ENCODE assay signal across 20 cellular contexts in genomic region chr4:183532823-183533222, GRCh38. TPM values are rescaled to one million over a fixed set of nuclear protein-coding genes. Genes with fewer than 3 reads are reported as not detected.
DNase-seq lines count a peak whose midpoint lies in the region; ATAC-seq and TF ChIP-seq lines count a peak whose summit lies in the region.
"Had no signal": no experiment of that assay in that cellular context is flagged by ENCODE, and none has a peak within 500 bp of the region (broad histone marks: within the 10 kb centered on the region; RNA-seq: fewer than 3 reads in every experiment).

No MANE protein-coding gene starts in this region.

- H3K27me3 Mint-ChIP-seq in activated CD4-positive, alpha-beta T cell treated with anti-CD3 and anti-CD28 coated beads, Interleukin-2, amount 10 ng/mL, durations not matched to agents 24 days and 14 days: peaks cover 23% of the 10 kb centered on the region

- H3K27ac ChIP-seq in fibroblast of lung (ENCODE audit: insufficient read depth, low read length): no peak overlapping the region
- H3K27ac ChIP-seq: BLaER1, epithelial cell of prostate, HL-60, KMS-11, pancreas, tibial artery had no signal

- no peak overlapping the region for H2AFZ ChIP-seq in fibroblast of lung (ENCODE audit: low read length)

- intact Hi-C loops in activated CD4-positive, alpha-beta T cell treated with anti-CD3 and anti-CD28 coated beads, Interleukin-2, amount 10 ng/mL, durations not matched to agents 24 days and 14 days (cut with micrococcal nuclease): no loop called here
- intact Hi-C loops in lower leg skin (cut with DNase I; ENCODE audit: low total_unique reads): no loop called here

- H3K4me1 Mint-ChIP-seq in activated CD4-positive, alpha-beta T cell treated with anti-CD3 and anti-CD28 coated beads, Interleukin-2, amount 10 ng/mL, durations not matched to agents 24 days and 14 days: no peaks in the 10 kb centered on the region
- H3K4me1 Mint-ChIP-seq: activated CD8-positive, alpha-beta memory T cell treated with anti-CD3 and anti-CD28 coated beads, Interleukin-2, amount 10 ng/mL, durations not matched to agents 7 days and 5 days had no signal

- no peaks in the 10 kb centered on the region for H3K9me3 ChIP-seq in fibroblast of lung (ENCODE audit: control insufficient read depth, insufficient read depth, low read depth, low read length)
- H3K9me3 ChIP-seq: BLaER1, mucosa of descending colon, pancreas, tibial artery had no signal

- ATAC-seq in GM18519 (IDR thresholded peaks at IDR 0.05; ENCODE audit: low FRiP score, unreplicated experiment): no peak
- ATAC-seq: activated CD8-positive, alpha-beta memory T cell treated with anti-CD3 and anti-CD28 coated beads, Interleukin-2, amount 10 ng/mL, durations not matched to agents 7 days and 5 days; mucosa of descending colon; pancreas had no signal

- no peaks in the 10 kb centered on the region for H3K36me3 Mint-ChIP-seq in activated CD4-positive, alpha-beta T cell treated with anti-CD3 and anti-CD28 coated beads, Interleukin-2, amount 10 ng/mL, durations not matched to agents 24 days and 14 days (ENCODE audit: low read depth)
- H3K36me3 Mint-ChIP-seq: activated CD8-positive, alpha-beta memory T cell treated with anti-CD3 and anti-CD28 coated beads, Interleukin-2, amount 10 ng/mL, durations not matched to agents 7 days and 5 days had no signal

- no peak for TF ChIP-seq POLR2A in lower leg skin (IDR thresholded peaks at IDR 0.05)

- H3K4me3 ChIP-seq in fibroblast of lung (replicated peaks in 1 of 4; ENCODE audit: control extremely low read depth in 1 of 4, insufficient read depth in 1 of 4, low read depth in 3 of 4, low read length in 4 of 4) (no peak overlapping the region), lower leg skin (ENCODE audit: low read depth, poor library complexity, severe bottlenecking) (no peak overlapping the region)
- H3K4me3 ChIP-seq: BLaER1, mucosa of descending colon, pancreas, tibial artery had no signal

- H3K9me3 Mint-ChIP-seq in activated CD4-positive, alpha-beta T cell treated with anti-CD3 and anti-CD28 coated beads, Interleukin-2, amount 10 ng/mL, durations not matched to agents 24 days and 14 days: no peaks in the 10 kb centered on the region

- H3K27me3 ChIP-seq in fibroblast of lung (ENCODE audit: control insufficient read depth, insufficient read depth, low read length): no peaks in the 10 kb centered on the region
- H3K27me3 ChIP-seq: BLaER1, pancreas had no signal

- H3K4me1 ChIP-seq in fibroblast of lung (ENCODE audit: control insufficient read depth, extremely low read depth, insufficient read depth, low read length): no peaks in the 10 kb centered on the region
- H3K4me1 ChIP-seq: BLaER1, pancreas, tibial artery had no signal

- TF ChIP-seq CTCF in fibroblast of lung (conservative IDR thresholded peaks at IDR 0.05 in 1 of 2, IDR thresholded peaks at IDR 0.05 in 1 of 2; ENCODE audit: low read depth in 1 of 2, low read length in 2 of 2) (no peak), lower leg skin (IDR thresholded peaks at IDR 0.05) (no peak)

- no peak overlapping the region for H3K9ac ChIP-seq in fibroblast of lung (ENCODE audit: insufficient read depth, low read length)
- H3K9ac ChIP-seq: BLaER1, KMS-11 had no signal

- H3K4me2 ChIP-seq in fibroblast of lung (ENCODE audit: extremely low read depth, insufficient read depth, low read length): no peak overlapping the region
- H3K4me2 ChIP-seq: BLaER1, KMS-11 had no signal

- no peak overlapping the region for H3K4me3 Mint-ChIP-seq in activated CD4-positive, alpha-beta T cell treated with anti-CD3 and anti-CD28 coated beads, Interleukin-2, amount 10 ng/mL, durations not matched to agents 24 days and 14 days
- H3K4me3 Mint-ChIP-seq: activated CD8-positive, alpha-beta memory T cell treated with anti-CD3 and anti-CD28 coated beads, Interleukin-2, amount 10 ng/mL, durations not matched to agents 7 days and 5 days had no signal

- H3K36me3 ChIP-seq in fibroblast of lung (ENCODE audit: control insufficient read depth, insufficient read depth, low read length): no peaks in the 10 kb centered on the region
- H3K36me3 ChIP-seq: BLaER1, pancreas, tibial artery had no signal

- no peak overlapping the region for H3K27ac Mint-ChIP-seq in activated CD4-positive, alpha-beta T cell treated with anti-CD3 and anti-CD28 coated beads, Interleukin-2, amount 10 ng/mL, durations not matched to agents 24 days and 14 days
- H3K27ac Mint-ChIP-seq: activated CD8-positive, alpha-beta memory T cell treated with anti-CD3 and anti-CD28 coated beads, Interleukin-2, amount 10 ng/mL, durations not matched to agents 7 days and 5 days had no signal

- H3K79me2 ChIP-seq in fibroblast of lung (ENCODE audit: control insufficient read depth, insufficient read depth, low read length): no peaks in the 10 kb centered on the region

- peak; percentile 9 for DNase-seq in GM04504 (ENCODE audit: low read depth)
- DNase-seq in RPMI7951 (ENCODE audit: low read depth): peak; percentile 7
- peak; percentile 56 to 86 for DNase-seq in fibroblast of lung (ENCODE audit: low read depth in 2 of 2)
- DNase-seq in renal cortical epithelial cell (ENCODE audit: low read depth): peak; percentile 92
- no peak for DNase-seq in activated CD4-positive, alpha-beta T cell treated with anti-CD3 and anti-CD28 coated beads, Interleukin-2, amount 10 ng/mL, durations not matched to agents 24 days and 14 days
- no peak for DNase-seq in SIG-M5 treated with dmso at 0.1 percent for 504 hours (lab: John Stamatoyannopoulos, UW; ENCODE audit: unreplicated experiment)
- no peak for DNase-seq in lower leg skin (ENCODE audit: low spot score in 2 of 2)
- DNase-seq: activated CD8-positive, alpha-beta memory T cell treated with anti-CD3 and anti-CD28 coated beads, Interleukin-2, amount 10 ng/mL, durations not matched to agents 7 days and 5 days; activated effector memory CD4-positive, alpha-beta T cell treated with Interleukin-2 at 50 U/mL for 16 hours; mucosa of descending colon; NCI-H146; pancreas; SHP77; small intestine; tibial artery had no signal

- H4K20me1 ChIP-seq in fibroblast of lung (ENCODE audit: control insufficient read depth, extremely low read depth, insufficient read depth, low read length): no peaks in the 10 kb centered on the region
- H4K20me1 ChIP-seq: BLaER1 had no signal

- 73 to 80% methylated on average over 4 of the region's 4 CpGs for WGBS in lower leg skin, 2 donors

RNA-seq across cellular contexts. Expression of gene ING2, which starts 28.0 kb away (rescaled TPM):
- 11.8 and 17.7 TPM in 2 replicates for total RNA-seq in RPMI7951 (2014; rRNA removed; shearing (Covaris generic))
- 5.4 and 7.9 TPM in 2 replicates for total RNA-seq in fibroblast of lung
- 12.1 and 12.6 TPM in 2 replicates for polyA plus RNA-seq in fibroblast of lung
- polyA plus RNA-seq in fibroblast of lung (2012): 12.7 and 13.6 TPM in 2 replicates
- polyA minus RNA-seq in fibroblast of lung (ENCODE audit: low replicate concordance): 2.6 TPM in 1 of 2 replicates, not detected in the other
- 10.4 and 22.0 TPM in 2 replicates for total RNA-seq in renal cortical epithelial cell
- 12.4 and 13.5 TPM in 2 replicates for total RNA-seq in activated CD4-positive, alpha-beta T cell treated with anti-CD3 and anti-CD28 coated beads, Interleukin-2, amount 10 ng/mL, durations not matched to agents 24 days and 14 days
- total RNA-seq in lower leg skin: 10 to 100 TPM in 3 of 4 donors, 1 to 10 TPM in 1; 9.2 to 13.3 (median 11.0) TPM

Comparison
In these comparisons a context has a peak if more than half of its experiments do, and no peak if none do; other contexts are left out.
1. DNase-seq: peak in GM04504 (single experiment), RPMI7951 (single experiment), fibroblast of lung (2 of 2) and renal cortical epithelial cell (single experiment); none in activated CD4-positive, alpha-beta T cell treated with anti-CD3 and anti-CD28 coated beads, Interleukin-2, amount 10 ng/mL, durations not matched to agents 24 days and 14 days (single experiment), SIG-M5 treated with dmso at 0.1 percent for 504 hours (single experiment) and lower leg skin (0 of 2).